17 cellular contexts compared by ENCODE assay signal in genomic region chr1:101150676-101151075, GRCh38.
A peak's percentile ranks its signal among the peaks of the same experiment; 100 is the strongest.
DNase-seq lines count a peak whose midpoint lies in the region; ATAC-seq and TF ChIP-seq lines count a peak whose summit lies in the region.
"Had no signal": no experiment of that assay in that cellular context is flagged by ENCODE, and none has a peak within 500 bp of the region (broad histone marks: within the 10 kb centered on the region; RNA-seq: fewer than 3 reads in every experiment).

No MANE protein-coding gene starts in this region.

- ATAC-seq in activated CD4-positive, alpha-beta T cell treated with anti-CD3 and anti-CD28 coated beads for 36 hours, result no peak
- no peak for ATAC-seq in SK-N-SH treated with all-trans-retinoic acid at 6 μM for 48 hours
- ATAC-seq in thoracic aorta (ENCODE audit: insufficient number of reproducible peaks, low FRiP score, low read depth), result peak; percentile 11
- ATAC-seq in stimulated activated naive CD8-positive, alpha-beta T cell treated with anti-CD3 and anti-CD28 coated beads, Interleukin-15, Interleukin-2, amounts not matched to agents 100 U/mL and 50 U/mL, for 24 hours, result no peak
- ATAC-seq: CD8-positive, alpha-beta T cell; Right ventricle myocardium inferior; stimulated activated memory B cell treated with anti-CD40 and anti-IgM and Interleukin-4, amounts not matched to agents 10 μg/mL and 1 μg/mL and 100 μg/mL, for 72 hours had no signal

- H3K4me1 ChIP-seq in thoracic aorta (ENCODE audit: control insufficient read depth in 1 of 2, low read depth in 2 of 2) (peaks cover 25 to 39% of the 10 kb centered on the region in 2 donors), esophagus muscularis mucosa (no peaks in the 10 kb centered on the region)

- intact Hi-C loops in activated CD4-positive, alpha-beta T cell treated with anti-CD3 and anti-CD28 coated beads for 36 hours (cut with DNase I, micrococcal nuclease), result no loop called here
- intact Hi-C loops in esophagus muscularis mucosa (cut with DNase I), result no loop called here
- intact Hi-C loops in activated T-helper 1 cell treated with anti-CD3 and anti-CD28 coated beads, Interleukin-12 subunit alpha, Interleukin-12 subunit beta, Interleukin-2, Interleukin-4 antibody, amounts not matched to agents 30 ng/mL and 10 ng/mL and 1 ng/mL, durations not matched to agents 14 hours and 24 hours and 36 hours (cut with micrococcal nuclease), result no loop called here

- peaks cover 51% of the 10 kb centered on the region for H3K4me1 Mint-ChIP-seq in activated CD4-positive, alpha-beta T cell treated with anti-CD3 and anti-CD28 coated beads for 36 hours
- peaks cover 39% of the 10 kb centered on the region for H3K4me1 Mint-ChIP-seq in activated T-helper 1 cell treated with anti-CD3 and anti-CD28 coated beads, Interleukin-12 subunit alpha, Interleukin-12 subunit beta, Interleukin-2, Interleukin-4 antibody, amounts not matched to agents 30 ng/mL and 10 ng/mL and 1 ng/mL, durations not matched to agents 14 hours and 24 hours and 36 hours (ENCODE audit: low read depth)

- no peaks in the 10 kb centered on the region for H3K27me3 Mint-ChIP-seq in activated CD4-positive, alpha-beta T cell treated with anti-CD3 and anti-CD28 coated beads for 36 hours
- H3K27me3 Mint-ChIP-seq in activated T-helper 1 cell treated with anti-CD3 and anti-CD28 coated beads, Interleukin-12 subunit alpha, Interleukin-12 subunit beta, Interleukin-2, Interleukin-4 antibody, amounts not matched to agents 30 ng/mL and 10 ng/mL and 1 ng/mL, durations not matched to agents 14 hours and 24 hours and 36 hours (ENCODE audit: insufficient read depth), result no peaks in the 10 kb centered on the region
- H3K27me3 Mint-ChIP-seq: stimulated activated memory B cell treated with anti-CD40 and anti-IgM and Interleukin-4, amounts not matched to agents 10 μg/mL and 1 μg/mL and 100 μg/mL, for 72 hours had no signal

- TF ChIP-seq EP300 in esophagus muscularis mucosa (IDR thresholded peaks at IDR 0.05), result no peak

- H3K27ac ChIP-seq in thoracic aorta (peak overlapping the region in 1 of 2 donors; percentile 37), esophagus muscularis mucosa (replicated peaks in 1 of 4) (peak overlapping the region in 2 of 4 donors; percentile 15 to 22)
- H3K27ac ChIP-seq: 22Rv1 had no signal

- no peaks in the 10 kb centered on the region for H3K9me3 ChIP-seq in thoracic aorta
- no peaks in the 10 kb centered on the region for H3K9me3 ChIP-seq in esophagus muscularis mucosa

- H3K36me3 ChIP-seq in thoracic aorta (no peaks in the 10 kb centered on the region), esophagus muscularis mucosa (no peaks in the 10 kb centered on the region)

- H3K4me3 Mint-ChIP-seq in activated CD4-positive, alpha-beta T cell treated with anti-CD3 and anti-CD28 coated beads for 36 hours, result no peak overlapping the region
- no peak overlapping the region for H3K4me3 Mint-ChIP-seq in activated T-helper 1 cell treated with anti-CD3 and anti-CD28 coated beads, Interleukin-12 subunit alpha, Interleukin-12 subunit beta, Interleukin-2, Interleukin-4 antibody, amounts not matched to agents 30 ng/mL and 10 ng/mL and 1 ng/mL, durations not matched to agents 14 hours and 24 hours and 36 hours
- H3K4me3 Mint-ChIP-seq: CD8-positive, alpha-beta T cell; stimulated activated memory B cell treated with anti-CD40 and anti-IgM and Interleukin-4, amounts not matched to agents 10 μg/mL and 1 μg/mL and 100 μg/mL, for 72 hours had no signal

- POLR2A ChIA-PET in activated CD4-positive, alpha-beta T cell treated with anti-CD3 and anti-CD28 coated beads for 36 hours (lab: Charles Lee), result no interaction called here

- CTCF ChIA-PET in activated CD4-positive, alpha-beta T cell treated with anti-CD3 and anti-CD28 coated beads for 36 hours (lab: Charles Lee), result interaction anchor here (0.8 to 2.6 kb wide), 4 partner anchors 10 to 96 kb away, joined by 3 to 14 read pairs (median 3); no protein-coding TSS in a partner anchor

- TF ChIP-seq CTCF in thoracic aorta (IDR thresholded peaks at IDR 0.05), result no peak
- no peak for TF ChIP-seq CTCF in esophagus muscularis mucosa (IDR thresholded peaks at IDR 0.05)

- H3K9me3 Mint-ChIP-seq in activated CD4-positive, alpha-beta T cell treated with anti-CD3 and anti-CD28 coated beads for 36 hours (ENCODE audit: low read depth), result no peaks in the 10 kb centered on the region
- no peaks in the 10 kb centered on the region for H3K9me3 Mint-ChIP-seq in activated T-helper 1 cell treated with anti-CD3 and anti-CD28 coated beads, Interleukin-12 subunit alpha, Interleukin-12 subunit beta, Interleukin-2, Interleukin-4 antibody, amounts not matched to agents 30 ng/mL and 10 ng/mL and 1 ng/mL, durations not matched to agents 14 hours and 24 hours and 36 hours
- H3K9me3 Mint-ChIP-seq: CD8-positive, alpha-beta T cell; stimulated activated memory B cell treated with anti-CD40 and anti-IgM and Interleukin-4, amounts not matched to agents 10 μg/mL and 1 μg/mL and 100 μg/mL, for 72 hours had no signal

- TF ChIP-seq POLR2A in esophagus muscularis mucosa (IDR thresholded peaks at IDR 0.05; ENCODE audit: low read depth), result no peak

- no peak for DNase-seq in activated CD4-positive, alpha-beta T cell treated with anti-CD3 and anti-CD28 coated beads for 36 hours
- DNase-seq in activated CD4-positive, alpha-beta T cell treated with anti-CD3 and anti-CD28 coated beads, Interleukin-2, amount 50 U/mL, for 4 hours, result no peak
- peak; percentile 59 for DNase-seq in iris pigment epithelial cell (ENCODE audit: low read depth)
- no peak for DNase-seq in thoracic aorta (ENCODE audit: low spot score)
- no peak for DNase-seq in esophagus muscularis mucosa (ENCODE audit: extremely low spot score)
- no peak for DNase-seq in stimulated activated naive CD8-positive, alpha-beta T cell treated with anti-CD3 and anti-CD28 coated beads, Interleukin-15, Interleukin-2, amounts not matched to agents 100 U/mL and 50 U/mL, for 24 hours
- no peak for DNase-seq in activated T-helper 1 cell treated with anti-CD3 and anti-CD28 coated beads, Interleukin-12 subunit alpha, Interleukin-12 subunit beta, Interleukin-2, Interleukin-4 antibody, amounts not matched to agents 30 ng/mL and 10 ng/mL and 1 ng/mL, durations not matched to agents 14 hours and 24 hours and 36 hours (ENCODE audit: low spot score)
- DNase-seq: amygdala; CD8-positive, alpha-beta T cell; Karpas-422; NCI-H187 treated with DMSO at 0.1 percent for 48 hours; NCI-H82; stimulated activated CD4-positive, alpha-beta T cell treated with anti-CD3 and anti-CD28 coated beads, Interleukin-4, amount 100 ng/mL, for 24 hours had no signal

- no peaks in the 10 kb centered on the region for H3K36me3 Mint-ChIP-seq in activated CD4-positive, alpha-beta T cell treated with anti-CD3 and anti-CD28 coated beads for 36 hours (ENCODE audit: low read depth)
- no peaks in the 10 kb centered on the region for H3K36me3 Mint-ChIP-seq in activated T-helper 1 cell treated with anti-CD3 and anti-CD28 coated beads, Interleukin-12 subunit alpha, Interleukin-12 subunit beta, Interleukin-2, Interleukin-4 antibody, amounts not matched to agents 30 ng/mL and 10 ng/mL and 1 ng/mL, durations not matched to agents 14 hours and 24 hours and 36 hours (ENCODE audit: low read depth)
- H3K36me3 Mint-ChIP-seq: CD8-positive, alpha-beta T cell; stimulated activated memory B cell treated with anti-CD40 and anti-IgM and Interleukin-4, amounts not matched to agents 10 μg/mL and 1 μg/mL and 100 μg/mL, for 72 hours had no signal

- WGBS in esophagus muscularis mucosa, result 82% methylated on average over 5 of the region's 5 CpGs

- H3K4me3 ChIP-seq in thoracic aorta (no peak overlapping the region), esophagus muscularis mucosa (no peak overlapping the region)

- peak overlapping the region; percentile 51 for H3K27ac Mint-ChIP-seq in activated CD4-positive, alpha-beta T cell treated with anti-CD3 and anti-CD28 coated beads for 36 hours
- no peak overlapping the region for H3K27ac Mint-ChIP-seq in activated T-helper 1 cell treated with anti-CD3 and anti-CD28 coated beads, Interleukin-12 subunit alpha, Interleukin-12 subunit beta, Interleukin-2, Interleukin-4 antibody, amounts not matched to agents 30 ng/mL and 10 ng/mL and 1 ng/mL, durations not matched to agents 14 hours and 24 hours and 36 hours
- H3K27ac Mint-ChIP-seq: CD8-positive, alpha-beta T cell; stimulated activated memory B cell treated with anti-CD40 and anti-IgM and Interleukin-4, amounts not matched to agents 10 μg/mL and 1 μg/mL and 100 μg/mL, for 72 hours had no signal

- no peaks in the 10 kb centered on the region for H3K27me3 ChIP-seq in thoracic aorta (replicated peaks; ENCODE audit: insufficient read depth)
- no peaks in the 10 kb centered on the region for H3K27me3 ChIP-seq in esophagus muscularis mucosa

TF ChIP-seq in SK-N-SH treated with all-trans-retinoic acid at 6 μM for 48 hours, 23 proteins besides CTCF, POLR2A, EP300 and RAD21:
- TF ChIP-seq PATZ1 (CRISPR knock-in tag; IDR thresholded peaks at IDR 0.05; ENCODE audit: borderline replicate concordance) (no peak), ISL1 (CRISPR knock-in tag; IDR thresholded peaks at IDR 0.05) (peak; percentile 5; the same call in 1 of the 2 replicates)
